ENCODE assay signal across 19 cellular contexts in the genomic region with DNA sequence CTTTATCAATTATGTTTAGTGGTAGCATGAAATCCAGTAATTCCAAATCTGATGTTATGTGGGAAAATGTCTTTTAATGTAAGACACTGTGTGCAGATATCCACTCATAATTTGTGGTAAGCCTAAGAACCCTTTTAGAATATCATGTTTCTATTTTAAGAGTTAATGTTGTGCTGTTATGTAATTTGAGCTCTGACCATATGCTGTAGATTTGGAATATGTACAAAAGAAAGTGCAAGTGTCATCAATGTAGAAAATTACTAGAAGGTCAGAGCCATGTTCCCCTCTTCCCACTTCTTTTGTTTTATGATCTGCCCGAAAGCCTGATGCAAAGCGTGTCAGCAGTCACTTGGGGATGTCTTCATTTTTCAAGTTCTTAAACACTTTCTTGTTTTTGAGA. TPM values are rescaled to one million over a fixed set of nuclear protein-coding genes. Genes with fewer than 3 reads are reported as not detected.
"Had no signal": no experiment of that assay in that cellular context is flagged by ENCODE, and none has a peak within 500 bp of the region (broad histone marks: within the 10 kb centered on the region; RNA-seq: fewer than 3 reads in every experiment).

No MANE protein-coding gene starts in this region.

- H3K27ac Mint-ChIP-seq: activated B cell treated with CpG ODN at 0.5 μM for 24 hours; activated CD4-positive, alpha-beta T cell treated with anti-CD3 and anti-CD28 coated beads, Interleukin-2, amount 10 ng/mL, durations not matched to agents 7 days and 5 days; activated naive CD8-positive, alpha-beta T cell treated with anti-CD3 and anti-CD28 coated beads, Interleukin-2, amount 10 ng/mL, durations not matched to agents 7 days and 5 days; natural killer cell treated with Interleukin-12 subunit alpha and Interleukin-12 subunit beta and Interleukin-15 and Interleukin-18, amount 100 ng/mL, for 72 hours had no signal

- H3K9me3 Mint-ChIP-seq: activated B cell treated with CpG ODN at 0.5 μM for 24 hours; activated CD4-positive, alpha-beta T cell treated with anti-CD3 and anti-CD28 coated beads, Interleukin-2, amount 10 ng/mL, durations not matched to agents 7 days and 5 days; activated naive CD8-positive, alpha-beta T cell treated with anti-CD3 and anti-CD28 coated beads, Interleukin-2, amount 10 ng/mL, durations not matched to agents 7 days and 5 days; natural killer cell treated with Interleukin-12 subunit alpha and Interleukin-12 subunit beta and Interleukin-15 and Interleukin-18, amount 100 ng/mL, for 72 hours had no signal

- H3K27me3 ChIP-seq: transverse colon had no signal

- H3K9me3 ChIP-seq: prostate gland, transverse colon had no signal

- H3K36me3 Mint-ChIP-seq: activated naive CD8-positive, alpha-beta T cell treated with anti-CD3 and anti-CD28 coated beads, Interleukin-2, amount 10 ng/mL, durations not matched to agents 7 days and 5 days; natural killer cell treated with Interleukin-12 subunit alpha and Interleukin-12 subunit beta and Interleukin-15 and Interleukin-18, amount 100 ng/mL, for 72 hours had no signal

- H3K27ac ChIP-seq: epithelial cell of prostate, prostate gland, transverse colon had no signal

- H3K36me3 ChIP-seq: prostate gland, transverse colon had no signal

- H3K4me1 Mint-ChIP-seq: activated B cell treated with CpG ODN at 0.5 μM for 24 hours; activated CD4-positive, alpha-beta T cell treated with anti-CD3 and anti-CD28 coated beads, Interleukin-2, amount 10 ng/mL, durations not matched to agents 7 days and 5 days; activated naive CD8-positive, alpha-beta T cell treated with anti-CD3 and anti-CD28 coated beads, Interleukin-2, amount 10 ng/mL, durations not matched to agents 7 days and 5 days had no signal

- H3K4me3 ChIP-seq: prostate gland, transverse colon had no signal

- H3K4me3 Mint-ChIP-seq: activated B cell treated with CpG ODN at 0.5 μM for 24 hours; activated CD4-positive, alpha-beta T cell treated with anti-CD3 and anti-CD28 coated beads, Interleukin-2, amount 10 ng/mL, durations not matched to agents 7 days and 5 days; activated naive CD8-positive, alpha-beta T cell treated with anti-CD3 and anti-CD28 coated beads, Interleukin-2, amount 10 ng/mL, durations not matched to agents 7 days and 5 days; natural killer cell treated with Interleukin-12 subunit alpha and Interleukin-12 subunit beta and Interleukin-15 and Interleukin-18, amount 100 ng/mL, for 72 hours had no signal

- H3K4me1 ChIP-seq: prostate gland, transverse colon had no signal

- DNase-seq: activated B cell treated with CpG ODN at 0.5 μM for 24 hours; activated CD4-positive, alpha-beta T cell treated with anti-CD3 and anti-CD28 coated beads, Interleukin-2, amount 10 ng/mL, durations not matched to agents 7 days and 5 days; activated CD8-positive, alpha-beta memory T cell treated with anti-CD3 and anti-CD28 coated beads for 24 hours; activated naive CD4-positive, alpha-beta T cell; activated naive CD8-positive, alpha-beta T cell treated with anti-CD3 and anti-CD28 coated beads, Interleukin-2, amount 10 ng/mL, durations not matched to agents 7 days and 5 days; dermis blood vessel endothelial cell; foreskin melanocyte; head of caudate nucleus; occipital lobe; right cardiac atrium; small intestine; stimulated activated CD4-positive, alpha-beta T cell treated with anti-CD3 and anti-CD28 coated beads, Interleukin-4, amount 100 ng/mL, for 4 hours; stimulated activated CD8-positive, alpha-beta memory T cell treated with anti-CD3 and anti-CD28 coated beads, Interleukin-4, amount 100 ng/mL, for 48 hours; stimulated activated naive CD4-positive, alpha-beta T cell treated with Interleukin-2 at 50 U/mL for 16 hours; transverse colon had no signal

- ATAC-seq: natural killer cell treated with Interleukin-12 subunit alpha and Interleukin-12 subunit beta and Interleukin-15 and Interleukin-18, amount 100 ng/mL, for 72 hours; right cardiac atrium had no signal

- FAIRE-seq: small intestine had no signal

RNA-seq across cellular contexts. Expression of a gene that starts 44.5 kb away (rescaled TPM):
- total RNA-seq: activated B cell treated with CpG ODN at 0.5 μM for 24 hours; activated CD4-positive, alpha-beta T cell treated with anti-CD3 and anti-CD28 coated beads, Interleukin-2, amount 10 ng/mL, durations not matched to agents 7 days and 5 days; activated naive CD8-positive, alpha-beta T cell treated with anti-CD3 and anti-CD28 coated beads, Interleukin-2, amount 10 ng/mL, durations not matched to agents 7 days and 5 days; fibroblast of lung; natural killer cell treated with Interleukin-12 subunit alpha and Interleukin-12 subunit beta and Interleukin-15 and Interleukin-18, amount 100 ng/mL, for 72 hours; right cardiac atrium had no signal
- polyA plus RNA-seq: fibroblast of lung had no signal
